ENCODE assay signal across 18 cellular contexts in the genomic region with DNA sequence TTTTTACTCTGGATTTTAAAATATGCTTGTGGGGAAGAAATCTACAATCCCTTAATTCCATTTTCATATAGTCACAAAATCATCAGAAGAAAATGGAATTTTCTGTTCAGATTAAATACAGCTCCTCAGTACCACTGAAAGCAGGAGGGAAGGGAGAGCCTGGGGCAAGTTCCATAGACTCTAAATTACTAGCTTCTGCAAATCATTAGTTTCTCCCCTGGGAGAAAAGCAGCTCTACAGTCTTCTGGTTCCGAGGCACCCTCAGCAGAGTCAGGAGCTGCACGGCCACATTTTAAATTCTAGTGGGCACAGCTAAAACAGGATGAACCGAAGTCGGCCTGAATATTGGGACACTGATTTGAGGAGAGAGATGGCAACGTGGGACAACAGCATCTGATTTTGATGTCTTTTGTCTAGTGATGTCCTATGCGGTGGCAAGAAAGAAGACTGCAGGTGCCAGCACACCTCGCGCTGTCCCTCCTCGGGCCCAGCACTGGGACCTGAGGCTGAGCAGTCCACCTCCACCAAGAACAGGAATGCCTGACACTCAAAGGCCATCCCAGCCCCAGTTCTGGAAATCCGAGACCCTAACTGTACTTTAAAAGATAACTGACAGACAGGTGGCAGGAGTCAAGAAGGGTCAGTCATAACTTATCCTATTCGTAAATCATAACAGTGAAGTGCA.
DNase-seq lines count a peak whose midpoint lies in the region; FAIRE-seq and TF ChIP-seq lines count a peak whose summit lies in the region.
"Had no signal": no experiment of that assay in that cellular context is flagged by ENCODE, and none has a peak within 500 bp of the region (broad histone marks: within the 10 kb centered on the region; RNA-seq: fewer than 3 reads in every experiment).

No MANE protein-coding gene starts in this region.

- FAIRE-seq in HTR-8/SVneo (lab: Jason Lieb, UNC) (peak; percentile 16), kidney (lab: Jason Lieb, UNC) (no peak)
- FAIRE-seq: A549 had no signal

- no peak overlapping the region for H2AFZ ChIP-seq in ACC112 (ENCODE audit: low read length, unreplicated experiment)

- no peaks in the 10 kb centered on the region for H3K79me2 ChIP-seq in ACC112 (ENCODE audit: control insufficient read depth, insufficient read depth, low read length, unreplicated experiment)

- peak overlapping the region; percentile 97 for H3K27ac Mint-ChIP-seq in chondrocyte (ENCODE audit: unreplicated experiment)

- no peaks in the 10 kb centered on the region for H3K27me3 ChIP-seq in ACC112 (ENCODE audit: insufficient read depth, low read length)

- peaks cover 87% of the 10 kb centered on the region for H3K4me1 Mint-ChIP-seq in chondrocyte (ENCODE audit: low read depth)
- H3K4me1 Mint-ChIP-seq: IgD-negative memory B cell had no signal

- H3K36me3 Mint-ChIP-seq in chondrocyte (ENCODE audit: low read depth), result no peaks in the 10 kb centered on the region

- H3K4me1 ChIP-seq in ACC112 (ENCODE audit: control insufficient read depth, insufficient read depth, low read length, unreplicated experiment), result peaks cover 22% of the 10 kb centered on the region
- H3K4me1 ChIP-seq in kidney (ENCODE audit: control insufficient read depth in 1 of 2, insufficient read depth in 1 of 2, low read depth in 1 of 2, low read length in 2 of 2), result no peaks in the 10 kb centered on the region
- H3K4me1 ChIP-seq: A549 had no signal

- TF ChIP-seq CTCF in chondrocyte (IDR thresholded peaks at IDR 0.05) (no peak), kidney (IDR thresholded peaks at IDR 0.05; ENCODE audit: borderline replicate concordance, extremely low read depth, insufficient read depth) (no peak)

- H3K27ac ChIP-seq in ACC112 (ENCODE audit: low read depth, low read length) (0 out of 2 replicates have a peak overlapping the region, but pooled peaks have one; percentile 84), kidney (ENCODE audit: low read depth in 2 of 2, low read length in 2 of 2) (no peak overlapping the region)
- H3K27ac ChIP-seq: A549, C4-2B, RWPE1 had no signal

- H3K9me3 ChIP-seq in kidney (ENCODE audit: control insufficient read depth in 1 of 2, low read length in 2 of 2), result no peaks in the 10 kb centered on the region
- H3K9me3 ChIP-seq: A549 had no signal

- no peak overlapping the region for H3K4me3 Mint-ChIP-seq in chondrocyte (ENCODE audit: unreplicated experiment)
- H3K4me3 Mint-ChIP-seq: IgD-negative memory B cell had no signal

- no peaks in the 10 kb centered on the region for H3K9me3 Mint-ChIP-seq in chondrocyte (ENCODE audit: low read depth)
- H3K9me3 Mint-ChIP-seq: IgD-negative memory B cell had no signal

- no peaks in the 10 kb centered on the region for H3K27me3 Mint-ChIP-seq in chondrocyte (ENCODE audit: low read depth)
- H3K27me3 Mint-ChIP-seq: IgD-negative memory B cell had no signal

- DNase-seq in HTR-8/SVneo (ENCODE audit: insufficient read length, low spot score), result no peak
- no peak for DNase-seq in chondrocyte (ENCODE audit: low spot score)
- DNase-seq in posterior vena cava (ENCODE audit: low spot score), result peak; percentile 28
- DNase-seq in stimulated activated naive CD4-positive, alpha-beta T cell treated with Interleukin-2 at 50 U/mL for 16 hours (lab: John Stamatoyannopoulos, UW), result no peak
- DNase-seq in kidney, result no peak
- DNase-seq in Kasumi-1 (lab: John Stamatoyannopoulos, UW), result no peak
- DNase-seq: DMS 273 treated with DMSO at 0.1 percent for 48 hours, EL, GOT3, NCI-H1930, NCI-H446 treated with DMSO at 0.1 percent for 48 hours, NCI-H774, PC-3 had no signal

- H3K4me3 ChIP-seq in ACC112 (ENCODE audit: low read depth, low read length) (no peak overlapping the region), kidney (ENCODE audit: low read length in 2 of 2) (no peak overlapping the region)
- H3K4me3 ChIP-seq: A549 had no signal

- H3K36me3 ChIP-seq in ACC112 (ENCODE audit: insufficient read depth, low read length) (no peaks in the 10 kb centered on the region), kidney (ENCODE audit: control insufficient read depth in 1 of 2, insufficient read depth in 2 of 2, low read length in 2 of 2) (no peaks in the 10 kb centered on the region)

- intact Hi-C loops in posterior vena cava (cut with DNase I), result loop anchor here (2.0 to 5.0 kb wide), 2 partner anchors 78 to 82 kb away; no protein-coding TSS in a partner anchor
- intact Hi-C loops in kidney (cut with DNase I), result no loop called here

- no peak overlapping the region for H3K9ac ChIP-seq in kidney (ENCODE audit: low read length in 2 of 2)
